8 cellular contexts compared by ENCODE assay signal in genomic region chr2:190533968-190534309, GRCh38. TPM values are rescaled to one million over a fixed set of nuclear protein-coding genes. Genes with fewer than 3 reads are reported as not detected.
DNase-seq lines count a peak whose midpoint lies in the region; ATAC-seq and TF ChIP-seq lines count a peak whose summit lies in the region.

No MANE protein-coding gene starts in this region.

- H3K4me1 Mint-ChIP-seq in CD14-positive monocyte (peaks cover 41% of the 10 kb centered on the region), immature natural killer cell (peaks cover 39 to 63% of the 10 kb centered on the region in 2 donors)
- H3K4me1 Mint-ChIP-seq in activated naive CD8-positive, alpha-beta T cell treated with anti-CD3 and anti-CD28 coated beads, Interleukin-2, amount 10 ng/mL, durations not matched to agents 7 days and 5 days = peaks cover 36% of the 10 kb centered on the region

- H3K4me1 ChIP-seq in OCI-LY1 (ENCODE audit: insufficient read depth, low read length, severe bottlenecking) = peaks cover 33% of the 10 kb centered on the region

- H2AFZ ChIP-seq in OCI-LY1 (ENCODE audit: low read length) = peak overlapping the region; percentile 53; the same call in 1 of the 2 replicates

- H4K20me1 ChIP-seq in OCI-LY1 (ENCODE audit: insufficient read depth, low read length) = no peaks in the 10 kb centered on the region

- peak overlapping the region; percentile 82 for H3K4me2 ChIP-seq in OCI-LY1 (ENCODE audit: low read length)

- H3K36me3 Mint-ChIP-seq in CD14-positive monocyte = peaks cover 0 to 3% of the 10 kb centered on the region in 2 donors
- peaks cover 28% of the 10 kb centered on the region for H3K36me3 Mint-ChIP-seq in activated naive CD8-positive, alpha-beta T cell treated with anti-CD3 and anti-CD28 coated beads, Interleukin-2, amount 10 ng/mL, durations not matched to agents 7 days and 5 days
- H3K36me3 Mint-ChIP-seq in immature natural killer cell = peaks cover 5 to 14% (median 14%) of the 10 kb centered on the region in 3 donors

- H3K27ac ChIP-seq in OCI-LY1 (ENCODE audit: low read depth, low read length, poor library complexity, severe bottlenecking) = peak overlapping the region; percentile 65

- no peaks in the 10 kb centered on the region for H3K27me3 ChIP-seq in H7 (ENCODE audit: control insufficient read depth, insufficient read depth, low read length)
- H3K27me3 ChIP-seq in OCI-LY1 (ENCODE audit: insufficient read depth, low read length) = no peaks in the 10 kb centered on the region

- ATAC-seq in activated naive CD8-positive, alpha-beta T cell treated with anti-CD3 and anti-CD28 coated beads, Interleukin-2, amount 10 ng/mL, durations not matched to agents 7 days and 5 days (ENCODE audit: low read depth) = peak; percentile 37

- no peaks in the 10 kb centered on the region for H3F3A ChIP-seq in OCI-LY1 (ENCODE audit: insufficient read depth, low read length)

- peaks cover 4% of the 10 kb centered on the region for H3K9me3 ChIP-seq in OCI-LY1 (ENCODE audit: low read length)

- H3K4me3 Mint-ChIP-seq in CD14-positive monocyte (peak overlapping the region; percentile 94 to 95), immature natural killer cell (peak overlapping the region; percentile 95 to 99 (median 96))
- H3K4me3 Mint-ChIP-seq in activated naive CD8-positive, alpha-beta T cell treated with anti-CD3 and anti-CD28 coated beads, Interleukin-2, amount 10 ng/mL, durations not matched to agents 7 days and 5 days = peak overlapping the region; percentile 94

- intact Hi-C loops in CD14-positive monocyte (cut with micrococcal nuclease) = loop anchor here (5.0 to 10.0 kb wide), 2 partner anchors 111 to 113 kb away; partner anchors contain the start of gene NAB1 (in 2 of the 2)

- DNase-seq in CD14-positive monocyte (ENCODE audit: low spot score) = no peak
- no peak for DNase-seq in H7
- DNase-seq in activated naive CD8-positive, alpha-beta T cell treated with anti-CD3 and anti-CD28 coated beads, Interleukin-2, amount 10 ng/mL, durations not matched to agents 7 days and 5 days = no peak
- no peak for DNase-seq in immature natural killer cell
- peak; percentile 57 for DNase-seq in stimulated activated CD4-positive, alpha-beta T cell treated with anti-CD3 and anti-CD28 coated beads, Interleukin-4, amount 100 ng/mL, for 24 hours
- DNase-seq in RKO (ENCODE audit: low spot score) = no peak
- DNase-seq in MV-4-11 (lab: John Stamatoyannopoulos, UW) = no peak

- peak overlapping the region; percentile 91 to 97 (median 96) for H3K27ac Mint-ChIP-seq in CD14-positive monocyte
- peak overlapping the region; percentile 99 for H3K27ac Mint-ChIP-seq in activated naive CD8-positive, alpha-beta T cell treated with anti-CD3 and anti-CD28 coated beads, Interleukin-2, amount 10 ng/mL, durations not matched to agents 7 days and 5 days
- H3K27ac Mint-ChIP-seq in immature natural killer cell = peak overlapping the region; percentile 99 to 100 (median 100)

- no peaks in the 10 kb centered on the region for H3K79me2 ChIP-seq in OCI-LY1 (ENCODE audit: insufficient read depth, low read length)

- H3K9ac ChIP-seq in OCI-LY1 (ENCODE audit: low read length) = peak overlapping the region; percentile 79

- H3K4me3 ChIP-seq in H7 (ENCODE audit: insufficient read depth, low read depth, low read length) = peak overlapping the region; percentile 65
- peak overlapping the region; percentile 72 for H3K4me3 ChIP-seq in OCI-LY1 (ENCODE audit: low read depth, low read length, poor library complexity, severe bottlenecking)

- H3K27me3 Mint-ChIP-seq in CD14-positive monocyte (ENCODE audit: low read depth in 3 of 3) (no peaks in the 10 kb centered on the region), immature natural killer cell (ENCODE audit: low read depth in 3 of 3) (peaks cover 2 to 15% (median 12%) of the 10 kb centered on the region in 3 donors)
- no peaks in the 10 kb centered on the region for H3K27me3 Mint-ChIP-seq in activated naive CD8-positive, alpha-beta T cell treated with anti-CD3 and anti-CD28 coated beads, Interleukin-2, amount 10 ng/mL, durations not matched to agents 7 days and 5 days

- no peaks in the 10 kb centered on the region for H3K9me2 ChIP-seq in OCI-LY1 (ENCODE audit: low read depth, low read length)

- H3K9me3 Mint-ChIP-seq in CD14-positive monocyte (peaks cover 11 to 23% (median 15%) of the 10 kb centered on the region in 7 donors), immature natural killer cell (peaks cover 0 to 8% (median 4%) of the 10 kb centered on the region in 6 donors)
- H3K9me3 Mint-ChIP-seq in activated naive CD8-positive, alpha-beta T cell treated with anti-CD3 and anti-CD28 coated beads, Interleukin-2, amount 10 ng/mL, durations not matched to agents 7 days and 5 days = peaks cover 14% of the 10 kb centered on the region

- TF ChIP-seq CTCF in CD14-positive monocyte (IDR thresholded peaks at IDR 0.05) = no peak
- TF ChIP-seq CTCF in OCI-LY1 (IDR thresholded peaks at IDR 0.05; ENCODE audit: low read length) = no peak

- POLR2A ChIA-PET in activated naive CD8-positive, alpha-beta T cell treated with anti-CD3 and anti-CD28 coated beads, Interleukin-2, amount 10 ng/mL, durations not matched to agents 7 days and 5 days (lab: Charles Lee) = interaction anchor here (0.9 to 3.4 kb wide), 16 partner anchors 8 to 1144 kb away, joined by 3 to 46 read pairs (median 4); partner anchors contain the start of genes MFSD6, NAB1 and NABP1

- no peaks in the 10 kb centered on the region for H3K36me3 ChIP-seq in H7 (replicated peaks; ENCODE audit: control insufficient read depth, insufficient read depth, low read length)
- peaks cover 6% of the 10 kb centered on the region; the same call in 1 of the 2 replicates for H3K36me3 ChIP-seq in OCI-LY1 (ENCODE audit: insufficient read depth, low read length)

RNA-seq across cellular contexts. Expression of gene NEMP2, which starts 0.6 kb away (rescaled TPM):
- polyA plus RNA-seq in CD14-positive monocyte = 1 to 10 TPM; 1.5 to 2.5 TPM
- 2.4 and 2.5 TPM in 2 replicates for total RNA-seq in H7 (2014; rRNA removed; shearing (Covaris generic))
- 10 to 100 TPM; 16.2 to 23.1 TPM for total RNA-seq in activated naive CD8-positive, alpha-beta T cell treated with anti-CD3 and anti-CD28 coated beads, Interleukin-2, amount 10 ng/mL, durations not matched to agents 7 days and 5 days
- polyA plus RNA-seq in immature natural killer cell = 10 to 100 TPM; 10.4 to 20.0 (median 11.4) TPM
